ENCODE assay signal across 11 cellular contexts in genomic region chr4:168723020-168723419, GRCh38.
DNase-seq lines count a peak whose midpoint lies in the region; ATAC-seq and TF ChIP-seq lines count a peak whose summit lies in the region.
"Had no signal": no experiment of that assay in that cellular context is flagged by ENCODE, and none has a peak within 500 bp of the region (broad histone marks: within the 10 kb centered on the region; RNA-seq: fewer than 3 reads in every experiment).

No MANE protein-coding gene starts in this region.

- H3K9ac ChIP-seq in adipocyte (ENCODE audit: low read length), result no peak overlapping the region

- H3K9me3 ChIP-seq in adipocyte (ENCODE audit: control insufficient read depth, low read length), result peaks cover 4% of the 10 kb centered on the region
- H3K9me3 ChIP-seq: psoas muscle had no signal

- H3K27me3 ChIP-seq in adipocyte (replicated peaks; ENCODE audit: control insufficient read depth, insufficient read depth, low read length), result no peaks in the 10 kb centered on the region

- ATAC-seq in HG02759 (IDR thresholded peaks at IDR 0.05; ENCODE audit: unreplicated experiment), result peak; percentile 46
- ATAC-seq: psoas muscle had no signal

- no peak for TF ChIP-seq CTCF in AG10803 (conservative IDR thresholded peaks at IDR 0.05; ENCODE audit: low read length)

- H3K4me3 ChIP-seq in AG10803 (ENCODE audit: low read length), result no peak overlapping the region
- no peak overlapping the region for H3K4me3 ChIP-seq in adipocyte (ENCODE audit: low read length)
- H3K4me3 ChIP-seq: psoas muscle had no signal

- DNase-seq in AG10803 (ENCODE audit: low read depth), result peak; percentile 68
- DNase-seq in adipocyte (ENCODE audit: low read depth), result peak; percentile 50
- DNase-seq in iris pigment epithelial cell (ENCODE audit: low read depth), result peak; percentile 69
- DNase-seq in activated CD8-positive, alpha-beta memory T cell treated with anti-CD3 and anti-CD28 coated beads, Interleukin-2, amount 50 U/mL, for 4 hours, result no peak
- DNase-seq in DMS153 treated with DMSO at 0.1 percent for 48 hours (lab: John Stamatoyannopoulos, UW; ENCODE audit: unreplicated experiment), result no peak
- DNase-seq in SW 1271 (lab: John Stamatoyannopoulos, UW), result no peak
- DNase-seq in NCI-H510A (lab: John Stamatoyannopoulos, UW), result no peak
- DNase-seq: CD4-positive, alpha-beta T cell; NCI-H2081; psoas muscle had no signal

- peaks cover 2% of the 10 kb centered on the region for H3K36me3 ChIP-seq in adipocyte (ENCODE audit: control insufficient read depth, insufficient read depth, low read length, severe bottlenecking)

- peaks cover 13% of the 10 kb centered on the region for H3K4me1 ChIP-seq in adipocyte (ENCODE audit: control insufficient read depth, insufficient read depth, low read length)

Comparison
In these comparisons a context has a peak if more than half of its experiments do, and no peak if none do; other contexts are left out.
1. DNase-seq: peak in AG10803 (single experiment), adipocyte (single experiment) and iris pigment epithelial cell (single experiment); none in activated CD8-positive, alpha-beta memory T cell treated with anti-CD3 and anti-CD28 coated beads, Interleukin-2, amount 50 U/mL, for 4 hours (single experiment), DMS153 treated with DMSO at 0.1 percent for 48 hours (single experiment), SW 1271 (0 of 2) and NCI-H510A (single experiment).